1 cellular context compared by ENCODE assay signal in genomic region chr11:118320515-118320914, GRCh38.
TF ChIP-seq lines count a peak whose summit lies in the region.

No MANE protein-coding gene starts in this region.

TF ChIP-seq in K562, 482 proteins besides CTCF, POLR2A, EP300 and RAD21:
- TF ChIP-seq C11orf30 (IDR thresholded peaks at IDR 0.05; ENCODE audit: low read depth) (no peak), HMBOX1 (IDR thresholded peaks at IDR 0.05) (0 out of 2 replicates have a peak, but pooled peaks have one; percentile 48), NCOA1 (IDR thresholded peaks at IDR 0.05; ENCODE audit: low read depth) (no peak), BMI1 (IDR thresholded peaks at IDR 0.05; ENCODE audit: low read length) (no peak), CREM (IDR thresholded peaks at IDR 0.05; ENCODE audit: low read depth) (no peak), KDM4B (IDR thresholded peaks at IDR 0.05; ENCODE audit: borderline replicate concordance in 2 of 2, low read depth in 1 of 2) (no peak), SRF (CRISPR knock-in tag; IDR thresholded peaks at IDR 0.05) (peak; percentile 51 to 90; a peak in 2 of 4 replicates)
- TF ChIP-seq, protein P1, sequence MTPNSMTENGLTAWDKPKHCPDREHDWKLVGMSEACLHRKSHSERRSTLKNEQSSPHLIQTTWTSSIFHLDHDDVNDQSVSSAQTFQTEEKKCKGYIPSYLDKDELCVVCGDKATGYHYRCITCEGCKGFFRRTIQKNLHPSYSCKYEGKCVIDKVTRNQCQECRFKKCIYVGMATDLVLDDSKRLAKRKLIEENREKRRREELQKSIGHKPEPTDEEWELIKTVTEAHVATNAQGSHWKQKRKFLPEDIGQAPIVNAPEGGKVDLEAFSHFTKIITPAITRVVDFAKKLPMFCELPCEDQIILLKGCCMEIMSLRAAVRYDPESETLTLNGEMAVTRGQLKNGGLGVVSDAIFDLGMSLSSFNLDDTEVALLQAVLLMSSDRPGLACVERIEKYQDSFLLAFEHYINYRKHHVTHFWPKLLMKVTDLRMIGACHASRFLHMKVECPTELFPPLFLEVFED (CRISPR knock-in tag; conservative IDR thresholded peaks at IDR 0.05): no peak
